In the genomic region with DNA sequence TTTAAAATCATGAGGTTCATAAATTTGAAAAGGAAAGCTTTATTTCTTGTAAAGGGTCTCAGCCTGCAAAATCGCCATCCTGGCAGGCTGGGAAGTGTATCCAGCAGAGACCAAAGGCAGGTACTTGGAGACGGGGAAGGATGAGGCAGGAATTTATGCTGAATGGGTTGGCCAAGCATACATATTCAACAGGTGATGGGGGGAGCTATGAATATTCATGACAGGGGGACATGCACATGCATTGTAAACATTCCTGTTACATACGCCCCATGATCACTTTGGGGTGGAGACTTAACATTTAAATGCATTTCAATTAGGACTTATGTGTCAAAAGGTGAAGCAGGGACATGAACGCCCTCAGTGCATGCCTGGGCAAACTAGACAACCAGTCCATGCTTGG, we compare ENCODE assay signal across 1 cellular context.
A peak's percentile ranks its signal among the peaks of the same experiment; 100 is the strongest.
TF ChIP-seq lines count a peak whose summit lies in the region.

No MANE protein-coding gene starts in this region.

TF ChIP-seq in H1, 55 proteins besides CTCF, POLR2A, EP300 and RAD21 (continued from another document):
- TF ChIP-seq SP1 (IDR thresholded peaks at IDR 0.05; ENCODE audit: low read depth, low read length) (peak; percentile 46; the same call in 1 of the 2 replicates), NANOG (IDR thresholded peaks at IDR 0.05; ENCODE audit: insufficient read depth, low read depth, low read length, poor library complexity, severe bottlenecking) (peak; percentile 59), KDM5A (IDR thresholded peaks at IDR 0.05; ENCODE audit: low read length) (no peak), SP2 (IDR thresholded peaks at IDR 0.05; ENCODE audit: low read length) (no peak), POU5F1 (IDR thresholded peaks at IDR 0.05; ENCODE audit: low read depth, low read length) (peak; percentile 96)
